Comparison of ENCODE assay signal across 8 cellular contexts in the genomic region with DNA sequence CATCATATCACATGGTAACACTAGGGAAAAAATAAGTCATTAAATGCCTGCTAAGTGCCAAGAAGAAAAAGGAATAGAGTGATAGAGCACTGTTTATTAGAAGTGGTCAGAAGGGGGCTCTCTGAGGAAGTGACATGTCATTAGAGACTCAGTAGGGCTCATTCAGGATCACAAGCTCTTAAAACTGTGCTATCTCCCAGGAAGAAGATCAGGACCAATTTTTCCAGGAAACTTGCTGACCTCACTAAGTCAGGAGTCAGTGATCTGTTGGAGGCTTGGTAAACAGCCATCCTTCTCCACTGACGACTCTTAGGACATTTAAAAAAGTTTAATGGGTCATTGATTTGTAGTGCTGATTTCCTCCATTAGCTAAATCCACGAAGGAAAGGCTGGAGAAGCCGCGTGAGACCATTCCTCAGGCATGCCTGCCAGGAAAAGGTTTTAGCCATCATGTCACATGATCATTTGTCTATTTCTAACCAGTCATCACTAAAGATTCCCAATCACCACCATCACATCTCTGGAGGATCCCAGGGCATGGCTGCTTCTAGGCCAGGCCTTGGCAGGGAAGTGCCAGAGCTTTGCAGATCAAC. TPM values are rescaled to one million over a fixed set of nuclear protein-coding genes. Genes with fewer than 3 reads are reported as not detected.
DNase-seq lines count a peak whose midpoint lies in the region; ATAC-seq and TF ChIP-seq lines count a peak whose summit lies in the region.

No MANE protein-coding gene starts in this region.

- CTCF ChIA-PET in OCI-LY7 (lab: Charles Lee; ENCODE audit: unreplicated experiment) = interaction anchor here (1.1 to 1.4 kb wide), 2 partner anchors 9 to 21 kb away, joined by 3 to 5 read pairs; no protein-coding TSS in a partner anchor
- CTCF ChIA-PET in activated CD8-positive, alpha-beta memory T cell treated with anti-CD3 and anti-CD28 coated beads, Interleukin-2, amount 10 ng/mL, durations not matched to agents 7 days and 5 days (lab: Charles Lee) = interaction anchor here (1.0 to 5.3 kb wide), 11 partner anchors 9 to 75 kb away, joined by 3 to 26 read pairs (median 4); no protein-coding TSS in a partner anchor

- H3K27me3 Mint-ChIP-seq in osteocyte (ENCODE audit: unreplicated experiment) = no peaks in the 10 kb centered on the region
- no peaks in the 10 kb centered on the region for H3K27me3 Mint-ChIP-seq in activated CD8-positive, alpha-beta memory T cell treated with anti-CD3 and anti-CD28 coated beads, Interleukin-2, amount 10 ng/mL, durations not matched to agents 7 days and 5 days

- in situ Hi-C loops in Caki2 (cut with HindIII; ENCODE audit: low pct_unique_long_range_greater_than_20kb, low sequenced_read_pairs) = no loop called here

- no peak overlapping the region for H3K4me3 ChIP-seq in OCI-LY7 (ENCODE audit: low read depth, low read length, poor library complexity, severe bottlenecking)

- DNase-seq in Caki2 (ENCODE audit: low read depth) (peak; percentile 56), OCI-LY7 (ENCODE audit: low spot score) (peak; percentile 41), fibroblast of gingiva (ENCODE audit: low read depth) (peak; percentile 38), osteocyte (ENCODE audit: extremely low spot score, unreplicated experiment) (no peak), epidermal melanocyte (ENCODE audit: insufficient read length, low spot score) (no peak)
- DNase-seq in activated CD8-positive, alpha-beta memory T cell treated with anti-CD3 and anti-CD28 coated beads, Interleukin-2, amount 10 ng/mL, durations not matched to agents 7 days and 5 days = no peak

- H3K27ac ChIP-seq in OCI-LY7 (ENCODE audit: low read depth, low read length, poor library complexity, severe bottlenecking) = no peak overlapping the region

- H3K4me1 ChIP-seq in OCI-LY7 (ENCODE audit: insufficient read depth, low read length, poor library complexity, severe bottlenecking) = peaks cover 2% of the 10 kb centered on the region

- H3K27ac Mint-ChIP-seq in osteocyte (ENCODE audit: unreplicated experiment) = no peak overlapping the region
- H3K27ac Mint-ChIP-seq in activated CD8-positive, alpha-beta memory T cell treated with anti-CD3 and anti-CD28 coated beads, Interleukin-2, amount 10 ng/mL, durations not matched to agents 7 days and 5 days = no peak overlapping the region

- ATAC-seq in GM18520 (IDR thresholded peaks at IDR 0.05; ENCODE audit: unreplicated experiment) (no peak), HG03460 (IDR thresholded peaks at IDR 0.05; ENCODE audit: unreplicated experiment) (no peak)
- no peak for ATAC-seq in activated CD8-positive, alpha-beta memory T cell treated with anti-CD3 and anti-CD28 coated beads, Interleukin-2, amount 10 ng/mL, durations not matched to agents 7 days and 5 days

- no peaks in the 10 kb centered on the region for H3K79me2 ChIP-seq in OCI-LY7 (ENCODE audit: insufficient read depth, low read depth, low read length)

- TF ChIP-seq CTCF in OCI-LY7 (conservative IDR thresholded peaks at IDR 0.05; ENCODE audit: low read length) (peak; percentile 72), osteocyte (IDR thresholded peaks at IDR 0.05) (peak; percentile 44)

- POLR2A ChIA-PET in OCI-LY7 (lab: Charles Lee) = interaction anchor here (1.1 kb wide), 1 partner anchor 12 kb away, joined by 4 read pairs; no protein-coding TSS in a partner anchor

- no peak overlapping the region for H3K4me3 Mint-ChIP-seq in osteocyte (ENCODE audit: unreplicated experiment)
- no peak overlapping the region for H3K4me3 Mint-ChIP-seq in activated CD8-positive, alpha-beta memory T cell treated with anti-CD3 and anti-CD28 coated beads, Interleukin-2, amount 10 ng/mL, durations not matched to agents 7 days and 5 days

- no TSS peak for BruUV-seq in OCI-LY7 (replicated peaks; lab: Mats Ljungman, UMichigan)

- no peak overlapping the region for H3K4me2 ChIP-seq in OCI-LY7 (ENCODE audit: low read length)

- intact Hi-C loops in OCI-LY7 (cut with micrococcal nuclease; ENCODE audit: unreplicated experiment) = loop anchor here (2.0 kb wide), 1 partner anchor 66 kb away; no protein-coding TSS in a partner anchor

- H3K9me3 ChIP-seq in OCI-LY7 (ENCODE audit: low read length) = no peaks in the 10 kb centered on the region

- H4K20me1 ChIP-seq in OCI-LY7 (ENCODE audit: insufficient read depth, low read length) = no peaks in the 10 kb centered on the region

- no peaks in the 10 kb centered on the region for H3K36me3 Mint-ChIP-seq in osteocyte (ENCODE audit: unreplicated experiment)
- H3K36me3 Mint-ChIP-seq in activated CD8-positive, alpha-beta memory T cell treated with anti-CD3 and anti-CD28 coated beads, Interleukin-2, amount 10 ng/mL, durations not matched to agents 7 days and 5 days = no peaks in the 10 kb centered on the region

- H3K4me1 Mint-ChIP-seq in osteocyte (ENCODE audit: unreplicated experiment) = peaks cover 2% of the 10 kb centered on the region
- H3K4me1 Mint-ChIP-seq in activated CD8-positive, alpha-beta memory T cell treated with anti-CD3 and anti-CD28 coated beads, Interleukin-2, amount 10 ng/mL, durations not matched to agents 7 days and 5 days = peaks cover 16% of the 10 kb centered on the region

- no peaks in the 10 kb centered on the region for H3K36me3 ChIP-seq in OCI-LY7 (ENCODE audit: insufficient read depth, low read length)

- no peaks in the 10 kb centered on the region for H3K9me2 ChIP-seq in OCI-LY7 (ENCODE audit: insufficient read depth, low read length)

- H2AFZ ChIP-seq in OCI-LY7 (ENCODE audit: low read length) = 0 out of 2 replicates have a peak overlapping the region, but pooled peaks have one; percentile 15

- H3K9me3 Mint-ChIP-seq in osteocyte (ENCODE audit: unreplicated experiment) = no peaks in the 10 kb centered on the region
- H3K9me3 Mint-ChIP-seq in activated CD8-positive, alpha-beta memory T cell treated with anti-CD3 and anti-CD28 coated beads, Interleukin-2, amount 10 ng/mL, durations not matched to agents 7 days and 5 days (ENCODE audit: low read depth) = peaks cover 1% of the 10 kb centered on the region

RNA-seq across cellular contexts. Expression of gene PTPN1, which starts 5.9 kb away (rescaled TPM):
- total RNA-seq in Caki2 (2014; rRNA removed; shearing (Covaris generic); ENCODE audit: low replicate concordance) = 28.1 and 28.2 TPM in 2 replicates
- 21.6 and 25.1 TPM in 2 replicates for total RNA-seq in OCI-LY7 (2014; rRNA removed; shearing (Covaris generic))
- total RNA-seq in OCI-LY7 (2022) = 17.1 and 22.0 TPM in 2 replicates
- 28.7 and 29.1 TPM in 2 replicates for total RNA-seq in osteocyte
- 10 to 100 TPM; 62.5 to 74.7 TPM for total RNA-seq in activated CD8-positive, alpha-beta memory T cell treated with anti-CD3 and anti-CD28 coated beads, Interleukin-2, amount 10 ng/mL, durations not matched to agents 7 days and 5 days

Comparison
In these comparisons a context has a peak if more than half of its experiments do, and no peak if none do; other contexts are left out.
1. DNase-seq: peak in Caki2 (single experiment), OCI-LY7 (single experiment) and fibroblast of gingiva (single experiment); none in osteocyte (single experiment), epidermal melanocyte (single experiment) and activated CD8-positive, alpha-beta memory T cell treated with anti-CD3 and anti-CD28 coated beads, Interleukin-2, amount 10 ng/mL, durations not matched to agents 7 days and 5 days (single experiment).